Comparison of ENCODE assay signal across 16 cellular contexts in the genomic region with DNA sequence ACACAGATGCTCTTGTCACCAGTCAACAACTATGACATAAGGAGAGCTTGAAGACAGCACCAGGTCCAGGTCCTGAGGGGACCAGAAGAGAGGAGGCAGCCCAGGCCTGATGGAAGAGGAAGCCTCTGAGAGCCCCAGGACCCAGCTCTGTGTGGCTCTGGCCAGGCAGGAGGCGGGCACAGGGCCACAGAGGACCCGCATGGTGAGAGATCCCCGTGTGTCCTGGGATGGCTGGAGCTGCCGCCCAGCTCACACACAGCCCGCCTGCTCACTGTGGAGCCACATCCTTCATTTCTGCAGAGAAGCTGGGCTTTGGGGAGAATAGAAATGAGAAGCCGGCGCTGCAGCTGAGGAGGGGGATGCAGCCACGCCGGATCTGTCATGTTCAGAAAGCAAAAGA.
DNase-seq lines count a peak whose midpoint lies in the region; ATAC-seq and TF ChIP-seq lines count a peak whose summit lies in the region.
"Had no signal": no experiment of that assay in that cellular context is flagged by ENCODE, and none has a peak within 500 bp of the region (broad histone marks: within the 10 kb centered on the region; RNA-seq: fewer than 3 reads in every experiment).

No MANE protein-coding gene starts in this region.

- in situ Hi-C loops in HAP-1 (cut with MboI; ENCODE audit: low sequenced_read_pairs) = no loop called here

- H3K4me2 ChIP-seq in mesenchymal stem cell (ENCODE audit: low read length, poor library complexity, severe bottlenecking) = no peak overlapping the region

- peak overlapping the region; percentile 26 for H2BK15ac ChIP-seq in mesenchymal stem cell (ENCODE audit: low read depth, poor library complexity, severe bottlenecking)

- H4K8ac ChIP-seq in mesenchymal stem cell (ENCODE audit: low read length) = no peak overlapping the region

- H3K27me3 ChIP-seq in right atrium auricular region (no peaks in the 10 kb centered on the region), mesenchymal stem cell (ENCODE audit: control insufficient read depth in 1 of 2, insufficient read depth in 1 of 2, low read length in 2 of 2) (peaks cover 0 to 4% of the 10 kb centered on the region in 2 experiments), HAP-1 (ENCODE audit: low read depth) (no peaks in the 10 kb centered on the region)
- H3K27me3 ChIP-seq: BLaER1 treated with 17β-estradiol and CSF1 and Interleukin-3, amounts not matched to agents 10 nM and 100 nM had no signal

- no peak overlapping the region for H3K23ac ChIP-seq in mesenchymal stem cell (ENCODE audit: low read length in 2 of 2)

- 80% methylated on average over 9 of the region's 9 CpGs for WGBS in mesenchymal stem cell

- H3K4me1 ChIP-seq in right atrium auricular region (no peaks in the 10 kb centered on the region), mesenchymal stem cell (ENCODE audit: control insufficient read depth, insufficient read depth, low read depth, low read length) (peaks cover 16% of the 10 kb centered on the region), HAP-1 (no peaks in the 10 kb centered on the region)

- no peak overlapping the region for H4K91ac ChIP-seq in mesenchymal stem cell (ENCODE audit: low read length)

- intact Hi-C loops in Right ventricle myocardium superior (cut with DNase I) = no loop called here

- H3K36me3 ChIP-seq in right atrium auricular region (no peaks in the 10 kb centered on the region), mesenchymal stem cell (ENCODE audit: control insufficient read depth in 1 of 2, insufficient read depth in 2 of 2, low read depth in 1 of 2, low read length in 2 of 2) (no peaks in the 10 kb centered on the region), HAP-1 (replicated peaks) (no peaks in the 10 kb centered on the region)
- H3K36me3 ChIP-seq: BLaER1 treated with 17β-estradiol and CSF1 and Interleukin-3, amounts not matched to agents 10 nM and 100 nM had no signal

- no peak overlapping the region for H2BK120ac ChIP-seq in mesenchymal stem cell (ENCODE audit: low read depth, low read length)

- no peak overlapping the region for H2BK12ac ChIP-seq in mesenchymal stem cell (ENCODE audit: low read length in 2 of 2)

- no peak overlapping the region for H3K18ac ChIP-seq in mesenchymal stem cell (ENCODE audit: low read depth in 1 of 2, low read length in 2 of 2)

- DNase-seq in right atrium auricular region (ENCODE audit: low spot score) (peak; percentile 50), Right ventricle myocardium superior (no peak), mesenchymal stem cell (no peak), retina (peak; percentile 61), Ammon's horn (ENCODE audit: low spot score) (no peak), NCI-H146 treated with DMSO at 0.1 percent for 48 hours (lab: John Stamatoyannopoulos, UW; ENCODE audit: unreplicated experiment) (no peak), HAP-1 (ENCODE audit: low spot score in 2 of 2) (no peak)
- DNase-seq: 8988T, Calu3, GF-D8, GOT3, H7 had no signal

- H3K9me3 ChIP-seq in right atrium auricular region = no peaks in the 10 kb centered on the region
- no peaks in the 10 kb centered on the region for H3K9me3 ChIP-seq in mesenchymal stem cell (ENCODE audit: control insufficient read depth, low read length)
- no peaks in the 10 kb centered on the region for H3K9me3 ChIP-seq in HAP-1
- H3K9me3 ChIP-seq: BLaER1 treated with 17β-estradiol and CSF1 and Interleukin-3, amounts not matched to agents 10 nM and 100 nM had no signal

- no peak overlapping the region for H2BK5ac ChIP-seq in mesenchymal stem cell (ENCODE audit: low read depth, low read length, poor library complexity, severe bottlenecking)

- no peak overlapping the region for H3K14ac ChIP-seq in mesenchymal stem cell (ENCODE audit: low read length in 2 of 2)

- ATAC-seq in Right ventricle myocardium superior (ENCODE audit: poor library complexity) (no peak), HG03460 (IDR thresholded peaks at IDR 0.05; ENCODE audit: unreplicated experiment) (no peak)
- ATAC-seq: CD8-positive, alpha-beta T cell; HepG2 had no signal

- no peak overlapping the region for H2AFZ ChIP-seq in mesenchymal stem cell (ENCODE audit: low read depth, low read length)

- no peak overlapping the region for H3K4ac ChIP-seq in mesenchymal stem cell (ENCODE audit: low read depth in 1 of 2, low read length in 2 of 2)

- no peak overlapping the region for H2AK5ac ChIP-seq in mesenchymal stem cell (ENCODE audit: low read length, severe bottlenecking)

- no peak for TF ChIP-seq CTCF in right atrium auricular region (IDR thresholded peaks at IDR 0.05)

- no peak overlapping the region for H3K4me3 ChIP-seq in right atrium auricular region
- H3K4me3 ChIP-seq in mesenchymal stem cell (ENCODE audit: insufficient read depth in 1 of 2, low read depth in 1 of 2, low read length in 2 of 2) = no peak overlapping the region
- no peak overlapping the region for H3K4me3 ChIP-seq in HAP-1
- H3K4me3 ChIP-seq: BLaER1 treated with 17β-estradiol and CSF1 and Interleukin-3, amounts not matched to agents 10 nM and 100 nM had no signal

- H3K27ac ChIP-seq in right atrium auricular region = no peak overlapping the region
- no peak overlapping the region for H3K27ac ChIP-seq in mesenchymal stem cell (ENCODE audit: low read length, poor library complexity, severe bottlenecking)
- H3K27ac ChIP-seq: BLaER1 treated with 17β-estradiol and CSF1 and Interleukin-3, amounts not matched to agents 10 nM and 100 nM had no signal

- no peaks in the 10 kb centered on the region for H3K79me1 ChIP-seq in mesenchymal stem cell (replicated peaks; ENCODE audit: low read length, poor library complexity, severe bottlenecking)

- no peak overlapping the region for H3K9ac ChIP-seq in mesenchymal stem cell (ENCODE audit: low read length)
- H3K9ac ChIP-seq: BLaER1 treated with 17β-estradiol and CSF1 and Interleukin-3, amounts not matched to agents 10 nM and 100 nM had no signal

Comparison
In these comparisons a context has a peak if more than half of its experiments do, and no peak if none do; other contexts are left out.
1. DNase-seq: peak in right atrium auricular region (single experiment) and retina (single experiment); none in Right ventricle myocardium superior (single experiment), mesenchymal stem cell (single experiment), Ammon's horn (single experiment), NCI-H146 treated with DMSO at 0.1 percent for 48 hours (single experiment) and HAP-1 (0 of 2).